7 cellular contexts compared by ENCODE assay signal in the genomic region with DNA sequence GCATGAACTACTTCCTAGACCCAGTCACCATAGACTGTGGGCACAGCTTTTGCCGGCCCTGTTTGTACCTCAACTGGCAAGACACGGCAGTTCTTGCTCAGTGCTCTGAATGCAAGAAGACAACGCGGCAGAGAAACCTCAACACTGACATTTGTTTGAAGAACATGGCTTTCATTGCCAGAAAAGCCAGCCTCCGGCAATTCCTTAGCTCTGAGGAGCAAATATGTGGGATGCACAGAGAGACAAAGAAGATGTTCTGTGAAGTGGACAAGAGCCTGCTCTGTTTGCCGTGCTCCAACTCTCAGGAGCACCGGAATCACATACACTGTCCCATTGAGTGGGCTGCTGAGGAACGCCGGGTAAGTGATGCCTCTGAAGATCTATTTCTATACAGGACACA. TPM values are rescaled to one million over a fixed set of nuclear protein-coding genes. Genes with fewer than 3 reads are reported as not detected.
"Had no signal": no experiment of that assay in that cellular context is flagged by ENCODE, and none has a peak within 500 bp of the region (broad histone marks: within the 10 kb centered on the region; RNA-seq: fewer than 3 reads in every experiment).

No MANE protein-coding gene starts in this region.

RNA-seq across cellular contexts. Expression of a gene that starts 2.4 kb away (rescaled TPM):
- total RNA-seq: GM23248, GM23338, H1, H4, H7, H9, HFFc6 had no signal
- polyA plus RNA-seq: GM23248, H1 had no signal

RNA-seq across cellular contexts. Expression of a gene that starts 28.9 kb away (rescaled TPM):
- total RNA-seq: GM23248, GM23338, H1, H4, H7, H9, HFFc6 had no signal
- polyA plus RNA-seq: GM23248, GM23338, H1 had no signal

RNA-seq across cellular contexts. Expression of a gene that starts 46.9 kb away (rescaled TPM):
- total RNA-seq: GM23248, GM23338, H1, H4, H7, H9, HFFc6 had no signal
- polyA plus RNA-seq: GM23248, GM23338, H1 had no signal

RNA-seq across cellular contexts. Expression of a gene that starts 50.7 kb away (rescaled TPM):
- total RNA-seq: GM23248, GM23338, H1, H4, H7, H9, HFFc6 had no signal
- polyA plus RNA-seq: GM23248, GM23338, H1 had no signal

RNA-seq across cellular contexts. Expression of a gene that starts 58.5 kb away (rescaled TPM):
- total RNA-seq: GM23248, GM23338, H1, H4, H7, H9, HFFc6 had no signal
- polyA plus RNA-seq: GM23248, GM23338, H1 had no signal
